11 cellular contexts compared by ENCODE assay signal in the genomic region with DNA sequence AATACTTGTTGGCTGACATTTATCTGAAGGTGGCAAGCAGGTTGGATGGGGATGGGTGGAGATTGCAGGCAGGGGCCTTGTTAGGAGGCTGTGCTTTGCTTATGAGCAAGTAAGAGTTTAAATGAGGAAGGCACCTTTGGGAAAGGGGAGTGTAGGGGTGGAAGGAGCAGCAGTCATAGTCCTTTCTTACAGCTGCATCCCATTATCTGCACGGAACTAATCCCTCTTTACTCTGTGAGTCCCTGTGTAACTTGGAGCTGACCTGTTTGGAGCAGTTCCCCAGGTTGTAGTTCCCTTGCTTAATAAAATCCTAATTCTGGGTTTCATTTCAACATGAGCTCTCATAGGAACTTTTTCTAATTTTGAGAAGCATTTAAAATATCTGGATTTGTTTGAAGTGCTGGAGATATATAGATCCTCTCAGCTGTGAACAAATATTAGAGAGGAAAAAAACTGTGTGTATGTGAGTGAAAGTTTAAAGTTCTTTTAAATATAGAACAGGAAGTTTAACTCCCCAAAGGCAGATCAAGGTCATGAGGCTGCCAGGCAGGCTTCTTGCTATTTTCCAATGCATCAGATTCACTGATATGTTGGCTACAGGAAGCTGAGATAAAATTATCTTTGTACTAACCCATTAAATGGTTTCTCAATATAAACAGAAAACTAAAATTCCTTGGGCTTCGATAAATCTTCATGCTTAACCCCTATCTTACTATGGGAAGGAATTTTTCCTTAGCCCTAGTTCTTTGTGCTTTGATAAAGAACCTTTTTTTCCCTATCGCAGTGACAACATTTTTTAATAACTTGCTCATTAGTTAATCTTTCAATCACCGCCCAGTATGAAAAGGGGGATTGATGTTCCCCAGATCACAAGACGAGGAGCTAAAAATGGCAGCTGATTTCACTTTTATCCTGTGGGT.
A peak's percentile ranks its signal among the peaks of the same experiment; 100 is the strongest.
DNase-seq lines count a peak whose midpoint lies in the region; ATAC-seq and TF ChIP-seq lines count a peak whose summit lies in the region.
"Had no signal": no experiment of that assay in that cellular context is flagged by ENCODE, and none has a peak within 500 bp of the region (broad histone marks: within the 10 kb centered on the region; RNA-seq: fewer than 3 reads in every experiment).

No MANE protein-coding gene starts in this region.

- WGBS in upper lobe of left lung, 2 donors, result 55 to 60% methylated on average over 5 of the region's 5 CpGs

- peaks cover 26% of the 10 kb centered on the region for H3K36me3 Mint-ChIP-seq in activated naive CD4-positive, alpha-beta T cell treated with anti-CD3 and anti-CD28 coated beads, Interleukin-2, amount 50 U/mL, for 24 hours
- H3K36me3 Mint-ChIP-seq in mesothelial cell of epicardium, result peaks cover 54% of the 10 kb centered on the region

- peak overlapping the region; percentile 19 for H3K4me3 Mint-ChIP-seq in activated naive CD4-positive, alpha-beta T cell treated with anti-CD3 and anti-CD28 coated beads, Interleukin-2, amount 50 U/mL, for 24 hours
- no peak overlapping the region for H3K4me3 Mint-ChIP-seq in mesothelial cell of epicardium

- H3K27ac Mint-ChIP-seq in activated naive CD4-positive, alpha-beta T cell treated with anti-CD3 and anti-CD28 coated beads, Interleukin-2, amount 50 U/mL, for 24 hours, result peak overlapping the region; percentile 72
- H3K27ac Mint-ChIP-seq in mesothelial cell of epicardium, result peak overlapping the region; percentile 82

- TF ChIP-seq CTCF in choroid plexus epithelial cell (conservative IDR thresholded peaks at IDR 0.05; ENCODE audit: low read depth, low read length) (no peak), mesothelial cell of epicardium (IDR thresholded peaks at IDR 0.05; ENCODE audit: unreplicated experiment) (no peak), upper lobe of left lung (IDR thresholded peaks at IDR 0.05) (no peak)

- ATAC-seq in upper lobe of left lung (ENCODE audit: low FRiP score in 2 of 2), result no peak
- ATAC-seq: activated CD4-positive, CD25-positive, alpha-beta regulatory T cell treated with anti-CD3 and anti-CD28 coated beads, Interleukin-2, amount 50 U/mL, for 24 hours had no signal

- H3K27me3 ChIP-seq in upper lobe of left lung, result no peaks in the 10 kb centered on the region

- peak overlapping the region; percentile 57 to 80 (median 70) for H3K27ac ChIP-seq in upper lobe of left lung

- H3K4me3 ChIP-seq in choroid plexus epithelial cell (ENCODE audit: low read depth, low read length) (no peak overlapping the region), upper lobe of left lung (no peak overlapping the region)

- peaks cover 33 to 61% (median 48%) of the 10 kb centered on the region in 4 donors for H3K4me1 ChIP-seq in upper lobe of left lung

- no peak for DNase-seq in activated naive CD4-positive, alpha-beta T cell treated with Interleukin-2 at 50 U/mL for 16 hours
- DNase-seq in choroid plexus epithelial cell (ENCODE audit: low read depth) (peak; percentile 66), mesothelial cell of epicardium (ENCODE audit: low spot score in 2 of 2, unreplicated experiment in 2 of 2) (no peak), upper lobe of left lung (no peak), HPDE6-E6E7 (ENCODE audit: extremely low spot score) (no peak), islet precursor cell (no peak), NCI-H1436 treated with DMSO at 0.1 percent for 48 hours (lab: John Stamatoyannopoulos, UW) (no peak)
- DNase-seq: C1 segment of cervical spinal cord, NCI-H524 had no signal

- no peaks in the 10 kb centered on the region for H3K27me3 Mint-ChIP-seq in activated naive CD4-positive, alpha-beta T cell treated with anti-CD3 and anti-CD28 coated beads, Interleukin-2, amount 50 U/mL, for 24 hours
- no peaks in the 10 kb centered on the region for H3K27me3 Mint-ChIP-seq in mesothelial cell of epicardium (ENCODE audit: low read depth)

- H3K36me3 ChIP-seq in upper lobe of left lung, result peaks cover 8 to 94% (median 56%) of the 10 kb centered on the region in 4 donors

- H3K9me3 Mint-ChIP-seq in activated naive CD4-positive, alpha-beta T cell treated with anti-CD3 and anti-CD28 coated beads, Interleukin-2, amount 50 U/mL, for 24 hours, result no peaks in the 10 kb centered on the region
- H3K9me3 Mint-ChIP-seq in mesothelial cell of epicardium, result no peaks in the 10 kb centered on the region

- no peaks in the 10 kb centered on the region for H3K9me3 ChIP-seq in upper lobe of left lung

- TF ChIP-seq POLR2A in upper lobe of left lung (IDR thresholded peaks at IDR 0.05), result no peak

- peak in 2 of 4 donors; percentile 5 to 41 for TF ChIP-seq EP300 in upper lobe of left lung (IDR thresholded peaks at IDR 0.05)

- peaks cover 53% of the 10 kb centered on the region for H3K4me1 Mint-ChIP-seq in activated naive CD4-positive, alpha-beta T cell treated with anti-CD3 and anti-CD28 coated beads, Interleukin-2, amount 50 U/mL, for 24 hours
- peaks cover 33% of the 10 kb centered on the region for H3K4me1 Mint-ChIP-seq in mesothelial cell of epicardium
